16 cellular contexts compared by ENCODE assay signal in the genomic region with DNA sequence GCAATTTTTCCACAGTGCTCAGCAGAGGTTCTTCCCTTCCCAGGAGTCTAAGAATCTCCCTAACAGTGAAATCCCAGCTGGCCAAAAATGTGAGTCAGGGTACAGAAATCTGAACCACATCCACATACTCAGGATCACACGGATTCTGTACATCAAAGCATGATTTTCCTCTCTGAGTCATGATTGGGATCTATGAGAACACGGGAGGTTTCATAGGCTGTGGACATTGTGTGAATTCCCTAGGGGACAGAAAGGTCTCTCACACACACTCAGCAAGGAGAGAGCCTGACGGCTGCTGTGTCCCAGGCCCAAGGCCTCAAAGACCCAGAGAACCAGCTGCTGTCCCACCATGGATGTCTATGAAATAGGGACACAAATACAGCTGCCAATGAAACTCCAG.
DNase-seq lines count a peak whose midpoint lies in the region; ATAC-seq and TF ChIP-seq lines count a peak whose summit lies in the region.
"Had no signal": no experiment of that assay in that cellular context is flagged by ENCODE, and none has a peak within 500 bp of the region (broad histone marks: within the 10 kb centered on the region; RNA-seq: fewer than 3 reads in every experiment).

No MANE protein-coding gene starts in this region.

- POLR2A ChIA-PET in AG04450 (lab: Yijun Ruan, JAX): interaction anchor here (1.4 kb wide), 1 partner anchor 103 kb away, joined by 5 read pairs; a partner anchor contains a TSS

- H3K36me3 ChIP-seq in brain microvascular endothelial cell (replicated peaks): no peaks in the 10 kb centered on the region
- H3K36me3 ChIP-seq in upper lobe of right lung: no peaks in the 10 kb centered on the region
- no peaks in the 10 kb centered on the region for H3K36me3 ChIP-seq in transverse colon
- H3K36me3 ChIP-seq: prostate gland had no signal

- no peak for ATAC-seq in upper lobe of right lung
- ATAC-seq in left ventricle myocardium superior: no peak
- ATAC-seq: HCT116 had no signal

- no peaks in the 10 kb centered on the region for H3K4me1 ChIP-seq in upper lobe of right lung
- H3K4me1 ChIP-seq in transverse colon: no peaks in the 10 kb centered on the region
- H3K4me1 ChIP-seq: prostate gland had no signal

- no peak for TF ChIP-seq POLR2A in transverse colon (IDR thresholded peaks at IDR 0.05)

- in situ Hi-C loops in brain microvascular endothelial cell (cut with HindIII; ENCODE audit: low pct_ligation_motif_present, low sequenced_read_pairs) (no loop called here), transverse colon (cut with MboI; ENCODE audit: low pct_ligation_motif_present in 1 of 4, low pct_unique_long_range_greater_than_20kb in 1 of 4, low sequenced_read_pairs in 3 of 4) (no loop called here)

- 60% methylated on average over 3 of the region's 3 CpGs; no CpG with 5 or more reads in 1 of the 2 donors for WGBS in transverse colon (ENCODE audit: low coverage in 1 of 2), 2 donors

- TF ChIP-seq CTCF in AG04450 (IDR thresholded peaks at IDR 0.05; ENCODE audit: low read depth, low read length) (no peak), brain microvascular endothelial cell (IDR thresholded peaks at IDR 0.05; ENCODE audit: low read depth, low read length, missing control alignments) (no peak), upper lobe of right lung (IDR thresholded peaks at IDR 0.05) (no peak), transverse colon (IDR thresholded peaks at IDR 0.05) (no peak)

- H3K4me3 ChIP-seq in AG04450 (ENCODE audit: low read depth, low read length): no peak overlapping the region
- H3K4me3 ChIP-seq in brain microvascular endothelial cell (ENCODE audit: low read depth, low read length): no peak overlapping the region
- no peak overlapping the region for H3K4me3 ChIP-seq in upper lobe of right lung
- H3K4me3 ChIP-seq in transverse colon: no peak overlapping the region
- H3K4me3 ChIP-seq: prostate gland had no signal

- H3K27me3 ChIP-seq in AG04450 (ENCODE audit: control insufficient read depth, insufficient read depth, low read length) (no peaks in the 10 kb centered on the region), brain microvascular endothelial cell (replicated peaks) (no peaks in the 10 kb centered on the region), upper lobe of right lung (no peaks in the 10 kb centered on the region), transverse colon (no peaks in the 10 kb centered on the region)

- H3K9me3 ChIP-seq in AG04450 (ENCODE audit: control insufficient read depth, insufficient read depth, low read length) (0 out of 2 replicates have a peak, but pooled peaks cover 3% of the 10 kb centered on the region), upper lobe of right lung (no peaks in the 10 kb centered on the region), transverse colon (no peaks in the 10 kb centered on the region)
- H3K9me3 ChIP-seq: prostate gland had no signal

- H3K27ac ChIP-seq in AG04450 (ENCODE audit: low read depth, low read length) (peak overlapping the region; percentile 99), brain microvascular endothelial cell (peak overlapping the region; percentile 97), upper lobe of right lung (no peak overlapping the region), transverse colon (no peak overlapping the region)
- H3K27ac ChIP-seq: KMS-11, prostate gland had no signal

- TF ChIP-seq EP300 in transverse colon (IDR thresholded peaks at IDR 0.05; ENCODE audit: low read depth): no peak

- DNase-seq in AG04450 (ENCODE audit: low read depth, low spot score) (peak; percentile 96), HT1080 (ENCODE audit: low read depth) (peak; percentile 98), brain microvascular endothelial cell (peak; percentile 98), kidney tubule cell (ENCODE audit: low spot score) (peak; percentile 90), upper lobe of right lung (no peak), transverse colon (no peak), amygdala (lab: John Stamatoyannopoulos, UW) (no peak), left ventricle myocardium superior (no peak)
- DNase-seq: activated CD4-positive, CD25-positive, alpha-beta regulatory T cell; activated T-cell treated with anti-CD3 and anti-CD28 coated beads, Interleukin-2, amount 50 U/mL, for 48 hours; CD4-positive, alpha-beta T cell; NCI-H2171; SHP77 had no signal

- CTCF ChIA-PET in AG04450 (lab: Charles Lee): no interaction called here

- intact Hi-C loops in upper lobe of right lung (cut with DNase I): no loop called here
- intact Hi-C loops in transverse colon (cut with DNase I; ENCODE audit: low total_unique reads): no loop called here
- intact Hi-C loops in left ventricle myocardium superior (cut with micrococcal nuclease): no loop called here

Comparison
In these comparisons a context has a peak if more than half of its experiments do, and no peak if none do; other contexts are left out.
1. DNase-seq: peak in AG04450 (single experiment), HT1080 (single experiment), brain microvascular endothelial cell (single experiment) and kidney tubule cell (single experiment); none in upper lobe of right lung (single experiment), transverse colon (single experiment), amygdala (0 of 56) and left ventricle myocardium superior (single experiment).
2. H3K27ac ChIP-seq: peak in AG04450 (single experiment) and brain microvascular endothelial cell (single experiment); none in upper lobe of right lung (single experiment) and transverse colon (0 of 4).